Comparison of ENCODE assay signal across 9 cellular contexts in the genomic region with DNA sequence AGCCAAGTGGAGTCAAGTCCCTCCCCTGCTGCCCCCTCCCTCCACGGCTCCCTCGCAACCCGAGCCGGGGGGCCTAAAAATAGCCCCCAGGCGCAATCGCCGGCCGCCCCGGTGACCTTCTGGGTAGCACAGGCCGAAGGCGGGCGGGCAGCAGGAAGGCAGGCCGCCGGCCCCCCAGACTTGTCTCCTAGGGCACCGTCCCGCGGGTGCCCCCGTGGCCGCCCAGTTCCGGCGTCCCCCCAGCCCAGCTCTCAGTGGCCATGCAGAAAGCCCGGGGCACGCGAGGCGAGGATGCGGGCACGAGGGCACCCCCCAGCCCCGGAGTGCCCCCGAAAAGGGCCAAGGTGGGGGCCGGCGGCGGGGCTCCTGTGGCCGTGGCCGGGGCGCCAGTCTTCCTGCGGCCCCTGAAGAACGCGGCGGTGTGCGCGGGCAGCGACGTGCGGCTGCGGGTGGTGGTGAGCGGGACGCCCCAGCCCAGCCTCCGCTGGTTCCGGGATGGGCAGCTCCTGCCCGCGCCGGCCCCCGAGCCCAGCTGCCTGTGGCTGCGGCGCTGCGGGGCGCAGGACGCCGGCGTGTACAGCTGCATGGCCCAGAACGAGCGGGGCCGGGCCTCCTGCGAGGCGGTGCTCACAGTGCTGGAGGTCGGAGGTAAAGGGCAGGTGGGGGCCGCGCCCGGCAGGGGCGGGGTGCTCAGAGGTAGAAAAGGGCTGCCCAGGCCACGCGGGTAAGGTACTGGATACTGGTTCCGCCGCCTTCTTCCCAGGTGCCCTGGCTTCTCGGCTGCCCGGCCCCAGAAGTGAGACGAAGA. TPM values are rescaled to one million over a fixed set of nuclear protein-coding genes. Genes with fewer than 3 reads are reported as not detected.
DNase-seq lines count a peak whose midpoint lies in the region; ATAC-seq and TF ChIP-seq lines count a peak whose summit lies in the region.
"Had no signal": no experiment of that assay in that cellular context is flagged by ENCODE, and none has a peak within 500 bp of the region (broad histone marks: within the 10 kb centered on the region; RNA-seq: fewer than 3 reads in every experiment).

A gene (plus strand): TSS at position 126 of the 808 bp plus-strand sequence. CDS start 135 bp downstream, at position 261.

- no peaks in the 10 kb centered on the region for H3K9me2 ChIP-seq in OCI-LY7 (ENCODE audit: insufficient read depth, low read length)

- H3K27me3 Mint-ChIP-seq in effector memory CD8-positive, alpha-beta T cell, result peaks cover 22 to 25% of the 10 kb centered on the region in 2 donors

- H3K79me2 ChIP-seq in OCI-LY7 (ENCODE audit: insufficient read depth, low read depth, low read length), result no peaks in the 10 kb centered on the region

- POLR2A ChIA-PET in OCI-LY7 (lab: Charles Lee), result no interaction called here

- no TSS peak for BruUV-seq in OCI-LY7 (replicated peaks; lab: Mats Ljungman, UMichigan)

- H3K4me2 ChIP-seq in OCI-LY7 (ENCODE audit: low read length), result no peak within 1 kb of the TSS

- H3K36me3 Mint-ChIP-seq in effector memory CD8-positive, alpha-beta T cell (ENCODE audit: insufficient read depth), result no peaks in the 10 kb centered on the region

- H4K20me1 ChIP-seq in OCI-LY7 (ENCODE audit: insufficient read depth, low read length), result no peaks in the 10 kb centered on the region

- no peaks in the 10 kb centered on the region for H3K9me3 Mint-ChIP-seq in effector memory CD8-positive, alpha-beta T cell

- peak within 1 kb of the TSS; percentile 82 to 87 for H3K9ac ChIP-seq in stomach smooth muscle (ENCODE audit: low read length in 2 of 2)

- no peak within 1 kb of the TSS for H3K27ac Mint-ChIP-seq in effector memory CD8-positive, alpha-beta T cell

- intact Hi-C loops in lower lobe of right lung (cut with DNase I) (no loop called here), OCI-LY7 (cut with micrococcal nuclease; ENCODE audit: unreplicated experiment) (no loop called here), body of pancreas (cut with DNase I) (no loop called here)

- WGBS in body of pancreas, 2 donors, result 11 to 37% methylated on average over 12 to 73 of the region's 77 CpGs

- peak; percentile 24 for ATAC-seq in effector memory CD8-positive, alpha-beta T cell (replicated peaks)
- ATAC-seq in lower lobe of right lung (peak; percentile 36 to 44), body of pancreas (no peak)

- H3K4me1 Mint-ChIP-seq in effector memory CD8-positive, alpha-beta T cell (ENCODE audit: low read depth in 2 of 2), result no peaks in the 10 kb centered on the region

- CTCF ChIA-PET in OCI-LY7 (lab: Charles Lee; ENCODE audit: unreplicated experiment), result no interaction called here

- H3K36me3 ChIP-seq in lower lobe of right lung, result no peaks in the 10 kb centered on the region
- no peaks in the 10 kb centered on the region for H3K36me3 ChIP-seq in stomach smooth muscle (ENCODE audit: control insufficient read depth in 2 of 2, insufficient read depth in 2 of 2, low read length in 2 of 2)
- no peaks in the 10 kb centered on the region for H3K36me3 ChIP-seq in OCI-LY7 (ENCODE audit: insufficient read depth, low read length)
- H3K36me3 ChIP-seq in body of pancreas (replicated peaks in 1 of 2; ENCODE audit: insufficient read depth in 1 of 2, low read depth in 2 of 2), result no peaks in the 10 kb centered on the region

- no peak within 1 kb of the TSS for H3K4me3 Mint-ChIP-seq in effector memory CD8-positive, alpha-beta T cell

- H3K27me3 ChIP-seq in lower lobe of right lung (ENCODE audit: low read depth) (peaks cover 42% of the 10 kb centered on the region), stomach smooth muscle (ENCODE audit: control insufficient read depth in 1 of 2, insufficient read depth in 2 of 2, low read length in 2 of 2) (peaks cover 0 to 4% of the 10 kb centered on the region in 2 donors), body of pancreas (peaks cover 7 to 15% of the 10 kb centered on the region in 2 donors)

- H2AFZ ChIP-seq in OCI-LY7 (ENCODE audit: low read length), result no peak within 1 kb of the TSS

- no peaks in the 10 kb centered on the region for H3K4me1 ChIP-seq in lower lobe of right lung
- H3K4me1 ChIP-seq in stomach smooth muscle (ENCODE audit: control insufficient read depth, insufficient read depth, low read length), result peaks cover 70% of the 10 kb centered on the region
- H3K4me1 ChIP-seq in OCI-LY7 (ENCODE audit: insufficient read depth, low read length, poor library complexity, severe bottlenecking), result no peaks in the 10 kb centered on the region
- peaks cover 8% of the 10 kb centered on the region for H3K4me1 ChIP-seq in body of pancreas

- no peak for TF ChIP-seq POLR2A in body of pancreas (IDR thresholded peaks at IDR 0.05)

- H3K27ac ChIP-seq in lower lobe of right lung, result no peak within 1 kb of the TSS
- H3K27ac ChIP-seq in stomach smooth muscle (ENCODE audit: low read length), result peak within 1 kb of the TSS; percentile 98
- no peak within 1 kb of the TSS for H3K27ac ChIP-seq in OCI-LY7 (ENCODE audit: low read depth, low read length, poor library complexity, severe bottlenecking)
- no peak within 1 kb of the TSS for H3K27ac ChIP-seq in body of pancreas

- no peak for TF ChIP-seq CTCF in lower lobe of right lung (IDR thresholded peaks at IDR 0.05)
- no peak for TF ChIP-seq CTCF in OCI-LY7 (conservative IDR thresholded peaks at IDR 0.05; ENCODE audit: low read length)
- TF ChIP-seq CTCF in body of pancreas (IDR thresholded peaks at IDR 0.05), result no peak

- H3K4me3 ChIP-seq in lower lobe of right lung (no peak within 1 kb of the TSS), stomach smooth muscle (ENCODE audit: low read length in 2 of 2) (peak within 1 kb of the TSS; percentile 68), OCI-LY7 (ENCODE audit: low read depth, low read length, poor library complexity, severe bottlenecking) (no peak within 1 kb of the TSS), body of pancreas (no peak within 1 kb of the TSS)

- DNase-seq in NCI-H69 (lab: John Stamatoyannopoulos, UW), result peak; percentile 45
- no peak for DNase-seq in effector memory CD8-positive, alpha-beta T cell
- DNase-seq in lower lobe of right lung, result no peak
- DNase-seq in HuH-7.5 (ENCODE audit: low spot score), result no peak
- DNase-seq in OCI-LY7 (ENCODE audit: low spot score), result no peak
- no peak for DNase-seq in cerebellar cortex (ENCODE audit: low spot score)
- DNase-seq in body of pancreas, result no peak
- DNase-seq: activated naive CD4-positive, alpha-beta T cell treated with Interleukin-2 at 50 U/mL for 16 hours had no signal

- H3K9me3 ChIP-seq in lower lobe of right lung (no peaks in the 10 kb centered on the region), stomach smooth muscle (ENCODE audit: control insufficient read depth in 2 of 2, low read length in 2 of 2) (no peaks in the 10 kb centered on the region), OCI-LY7 (ENCODE audit: low read length) (no peaks in the 10 kb centered on the region), body of pancreas (no peaks in the 10 kb centered on the region)

RNA-seq across cellular contexts. Expression of the gene that starts here (rescaled TPM):
- 6.5 TPM for total RNA-seq in lower lobe of right lung
- total RNA-seq in OCI-LY7 (2014; rRNA removed; shearing (Covaris generic)), result 0.13 TPM in 1 of 2 replicates, not detected in the other
- total RNA-seq in OCI-LY7 (2022), result 0.35 and 0.46 TPM in 2 replicates
- total RNA-seq in body of pancreas, result 1 to 10 TPM; 2.9 to 3.6 TPM

Comparison
In these comparisons a context has a peak if more than half of its experiments do, and no peak if none do; other contexts are left out.
1. H3K4me3 ChIP-seq: peak in stomach smooth muscle (2 of 2); none in lower lobe of right lung (single experiment), OCI-LY7 (single experiment) and body of pancreas (0 of 2).